ENCODE assay signal across 8 cellular contexts in genomic region chr2:177164584-177165052, GRCh38. TPM values are rescaled to one million over a fixed set of nuclear protein-coding genes. Genes with fewer than 3 reads are reported as not detected.
DNase-seq lines count a peak whose midpoint lies in the region; ATAC-seq and TF ChIP-seq lines count a peak whose summit lies in the region.

No MANE protein-coding gene starts in this region.

- H3K27me3 Mint-ChIP-seq in activated naive CD8-positive, alpha-beta T cell treated with anti-CD3 and anti-CD28 coated beads, Interleukin-2, amount 50 U/mL, for 24 hours, result peaks cover 2% of the 10 kb centered on the region
- peaks cover 4% of the 10 kb centered on the region for H3K27me3 Mint-ChIP-seq in type B pancreatic cell

- H3K4me3 Mint-ChIP-seq in activated naive CD8-positive, alpha-beta T cell treated with anti-CD3 and anti-CD28 coated beads, Interleukin-2, amount 50 U/mL, for 24 hours, result no peak overlapping the region
- no peak overlapping the region for H3K4me3 Mint-ChIP-seq in type B pancreatic cell

- no peak for ATAC-seq in activated naive CD8-positive, alpha-beta T cell treated with anti-CD3 and anti-CD28 coated beads, Interleukin-2, amount 50 U/mL, for 24 hours

- peaks cover 40% of the 10 kb centered on the region for H3K4me1 ChIP-seq in ES-I3 (ENCODE audit: insufficient read depth, low read length)
- H3K4me1 ChIP-seq in HEK293 (ENCODE audit: control insufficient read depth, insufficient read depth, low read length), result peaks cover 9% of the 10 kb centered on the region

- DNase-seq in NCI-H1105 treated with DMSO at 0.1 percent for 48 hours (lab: John Stamatoyannopoulos, UW) (peak; percentile 91), SKM-1 treated with dmso at 0.1 percent for 144 hours (lab: John Stamatoyannopoulos, UW; ENCODE audit: unreplicated experiment) (peak; percentile 80), cardiac septum (ENCODE audit: low spot score) (peak; percentile 91), posterior vena cava (ENCODE audit: low spot score) (peak; percentile 90), type B pancreatic cell (ENCODE audit: extremely low spot score, unreplicated experiment) (peak; percentile 79)
- peak; percentile 87 for DNase-seq in activated naive CD8-positive, alpha-beta T cell treated with anti-CD3 and anti-CD28 coated beads, Interleukin-2, amount 50 U/mL, for 24 hours

- no peak overlapping the region for H3K27ac Mint-ChIP-seq in activated naive CD8-positive, alpha-beta T cell treated with anti-CD3 and anti-CD28 coated beads, Interleukin-2, amount 50 U/mL, for 24 hours
- H3K27ac Mint-ChIP-seq in type B pancreatic cell, result no peak overlapping the region

- peak overlapping the region; percentile 0; the same call in 1 of the 2 replicates for H3K4me3 ChIP-seq in HEK293 (ENCODE audit: low read depth, low read length)

- TF ChIP-seq CTCF in HEK293 (tag by site-specific recombination; IDR thresholded peaks at IDR 0.05) (peak; percentile 96), type B pancreatic cell (conservative IDR thresholded peaks at IDR 0.05) (peak; percentile 100)

- H3K9me3 Mint-ChIP-seq in activated naive CD8-positive, alpha-beta T cell treated with anti-CD3 and anti-CD28 coated beads, Interleukin-2, amount 50 U/mL, for 24 hours, result no peaks in the 10 kb centered on the region
- peaks cover 4% of the 10 kb centered on the region for H3K9me3 Mint-ChIP-seq in type B pancreatic cell

- no peaks in the 10 kb centered on the region for H3K36me3 ChIP-seq in ES-I3 (ENCODE audit: insufficient read depth, low read length)
- no peaks in the 10 kb centered on the region for H3K36me3 ChIP-seq in HEK293 (ENCODE audit: control insufficient read depth in 2 of 2, insufficient read depth in 1 of 2, low read length in 2 of 2)

- POLR2A ChIA-PET in HEK293 (lab: Yijun Ruan, JAX), result interaction anchor here (0.6 to 1.9 kb wide), 6 partner anchors 31 to 100 kb away, joined by 3 to 9 read pairs (median 4); partner anchors contain the start of gene NFE2L2

- CTCF ChIA-PET in HEK293 (lab: Yijun Ruan, JAX), result interaction anchor here (0.6 to 4.4 kb wide), 70 partner anchors 8 to 1565 kb away, joined by 3 to 115 read pairs (median 5); partner anchors contain the start of genes HNRNPA3 and NFE2L2

- H3K36me3 Mint-ChIP-seq in activated naive CD8-positive, alpha-beta T cell treated with anti-CD3 and anti-CD28 coated beads, Interleukin-2, amount 50 U/mL, for 24 hours (ENCODE audit: low read depth), result no peaks in the 10 kb centered on the region
- H3K36me3 Mint-ChIP-seq in type B pancreatic cell, result no peaks in the 10 kb centered on the region

- peaks cover 28% of the 10 kb centered on the region for H3K4me1 Mint-ChIP-seq in activated naive CD8-positive, alpha-beta T cell treated with anti-CD3 and anti-CD28 coated beads, Interleukin-2, amount 50 U/mL, for 24 hours
- H3K4me1 Mint-ChIP-seq in type B pancreatic cell (ENCODE audit: unreplicated experiment), result peaks cover 27% of the 10 kb centered on the region

- no peak overlapping the region for H3K27ac ChIP-seq in HEK293 (ENCODE audit: extremely low read depth, low read depth, low read length)

- H3K9me3 ChIP-seq in ES-I3 (ENCODE audit: control insufficient read depth, insufficient read depth, low read length), result no peaks in the 10 kb centered on the region
- no peaks in the 10 kb centered on the region for H3K9me3 ChIP-seq in HEK293 (ENCODE audit: control insufficient read depth, insufficient read depth, low read depth, low read length)

- intact Hi-C loops in cardiac septum (cut with DNase I), result loop anchor here (1.0 to 10.0 kb wide), 8 partner anchors 48 to 600 kb away; partner anchors contain the start of gene HNRNPA3
- intact Hi-C loops in posterior vena cava (cut with DNase I), result loop anchor here (5.0 to 10.0 kb wide), 5 partner anchors 100 to 1037 kb away; partner anchors contain the start of genes HOXD8 (in 1 of the 2) and NFE2L2 (in 1 of the 2)

- peak overlapping the region; percentile 49 for H3K9ac ChIP-seq in ES-I3 (ENCODE audit: low read depth, low read length)

TF ChIP-seq in HEK293, 187 proteins besides CTCF, POLR2A, EP300 and RAD21 (continues in another document):
- TF ChIP-seq MZF1 (tag by site-specific recombination; IDR thresholded peaks at IDR 0.05; ENCODE audit: borderline replicate concordance), result no peak
- TF ChIP-seq ZBTB21 (tag by site-specific recombination; IDR thresholded peaks at IDR 0.05), result peak; percentile 81
- TF ChIP-seq KLF8 (tag by site-specific recombination; IDR thresholded peaks at IDR 0.05), result 0 out of 2 replicates have a peak, but pooled peaks have one; percentile 53
- no peak for TF ChIP-seq ZNF747 (tag by site-specific recombination; IDR thresholded peaks at IDR 0.05)
- no peak for TF ChIP-seq INSM2 (tag by site-specific recombination; IDR thresholded peaks at IDR 0.05)
- peak; percentile 82 for TF ChIP-seq ZNF513 (tag by site-specific recombination; IDR thresholded peaks at IDR 0.05)
- peak; percentile 45 for TF ChIP-seq ZBTB8A (tag by site-specific recombination; IDR thresholded peaks at IDR 0.05)
- peak; percentile 60; the same call in 1 of the 2 replicates for TF ChIP-seq TSHZ1 (tag by site-specific recombination; IDR thresholded peaks at IDR 0.05; ENCODE audit: borderline replicate concordance)
- peak; percentile 60; the same call in 1 of the 2 replicates for TF ChIP-seq ZNF692 (tag by site-specific recombination; IDR thresholded peaks at IDR 0.05)
- TF ChIP-seq YY1 (tag by site-specific recombination; IDR thresholded peaks at IDR 0.05), result peak; percentile 61; the same call in 1 of the 2 replicates
- TF ChIP-seq ZNF629 (tag by site-specific recombination; IDR thresholded peaks at IDR 0.05), result peak; percentile 90

RNA-seq across cellular contexts. Expression of gene HNRNPA3, which starts 48.0 kb away (rescaled TPM):
- total RNA-seq in cardiac septum (95.7 TPM), posterior vena cava (100 to 1,000 TPM; 152 to 166 TPM), type B pancreatic cell (ENCODE audit: low replicate concordance) (203 and 304 TPM in 2 replicates)
